In the genomic region with DNA sequence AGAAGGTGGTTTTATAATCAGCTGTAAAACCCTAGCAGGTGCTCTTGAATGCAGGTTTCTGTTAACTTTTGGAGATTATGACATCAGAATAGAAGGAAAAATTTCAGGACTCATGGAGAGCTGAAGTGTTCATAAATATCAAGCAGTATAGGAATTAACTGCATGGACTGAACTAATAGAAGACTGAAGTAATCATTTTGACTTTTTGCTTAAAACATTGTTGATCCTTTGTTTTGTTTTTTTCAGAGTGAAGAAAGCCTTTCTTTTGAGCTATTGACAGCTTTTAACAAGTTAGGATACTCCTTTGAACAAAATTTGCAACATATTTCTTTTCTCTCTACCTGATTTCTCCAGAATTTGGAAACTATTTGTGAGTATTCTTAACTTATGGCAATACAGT, we compare ENCODE assay signal across 18 cellular contexts.
DNase-seq lines count a peak whose midpoint lies in the region; ATAC-seq and FAIRE-seq lines count a peak whose summit lies in the region.
"Had no signal": no experiment of that assay in that cellular context is flagged by ENCODE, and none has a peak within 500 bp of the region (broad histone marks: within the 10 kb centered on the region; RNA-seq: fewer than 3 reads in every experiment).

No MANE protein-coding gene starts in this region.

- no peak overlapping the region for H3K4me3 Mint-ChIP-seq in activated CD4-positive, alpha-beta T cell treated with anti-CD3 and anti-CD28 coated beads, Interleukin-2, amount 10 ng/mL, durations not matched to agents 24 days and 14 days
- H3K4me3 Mint-ChIP-seq: CD4-positive, alpha-beta T cell; HFFc6; IgD-negative memory B cell had no signal

- ATAC-seq in GM19023 (IDR thresholded peaks at IDR 0.05; ENCODE audit: unreplicated experiment) (no peak), HG02870 (IDR thresholded peaks at IDR 0.05; ENCODE audit: unreplicated experiment) (no peak)
- ATAC-seq: A549, HepG2 had no signal

- peaks cover 3% of the 10 kb centered on the region for H3K27me3 Mint-ChIP-seq in activated CD4-positive, alpha-beta T cell treated with anti-CD3 and anti-CD28 coated beads, Interleukin-2, amount 10 ng/mL, durations not matched to agents 24 days and 14 days
- H3K27me3 Mint-ChIP-seq: CD4-positive, alpha-beta T cell; IgD-negative memory B cell had no signal

- H3K27ac Mint-ChIP-seq in activated CD4-positive, alpha-beta T cell treated with anti-CD3 and anti-CD28 coated beads, Interleukin-2, amount 10 ng/mL, durations not matched to agents 24 days and 14 days, result no peak overlapping the region
- H3K27ac Mint-ChIP-seq: CD4-positive, alpha-beta T cell; HFFc6; IgD-negative memory B cell had no signal

- no peaks in the 10 kb centered on the region for H3K4me1 Mint-ChIP-seq in activated CD4-positive, alpha-beta T cell treated with anti-CD3 and anti-CD28 coated beads, Interleukin-2, amount 10 ng/mL, durations not matched to agents 24 days and 14 days

- peaks cover 12% of the 10 kb centered on the region for H3K9me3 Mint-ChIP-seq in activated CD4-positive, alpha-beta T cell treated with anti-CD3 and anti-CD28 coated beads, Interleukin-2, amount 10 ng/mL, durations not matched to agents 24 days and 14 days

- intact Hi-C loops in activated CD4-positive, alpha-beta T cell treated with anti-CD3 and anti-CD28 coated beads, Interleukin-2, amount 10 ng/mL, durations not matched to agents 24 days and 14 days (cut with micrococcal nuclease), result no loop called here

- FAIRE-seq in islet of Langerhans (lab: Jason Lieb, UNC), result peak; percentile 36
- FAIRE-seq: A549, H54, HepG2, HTR-8/SVneo had no signal

- H3K36me3 Mint-ChIP-seq in activated CD4-positive, alpha-beta T cell treated with anti-CD3 and anti-CD28 coated beads, Interleukin-2, amount 10 ng/mL, durations not matched to agents 24 days and 14 days (ENCODE audit: low read depth), result no peaks in the 10 kb centered on the region
- H3K36me3 Mint-ChIP-seq: IgD-negative memory B cell had no signal

- peak; percentile 3 for DNase-seq in activated CD4-positive, alpha-beta T cell treated with anti-CD3 and anti-CD28 coated beads, Interleukin-2, amount 10 ng/mL, durations not matched to agents 24 days and 14 days
- DNase-seq in activated CD4-positive, alpha-beta T cell treated with anti-CD3 and anti-CD28 coated beads, Interleukin-2, amount 50 U/mL, for 4 hours, result no peak
- DNase-seq in OCI-M1 (lab: John Stamatoyannopoulos, UW), result peak; percentile 37
- no peak for DNase-seq in SW 1271 (lab: John Stamatoyannopoulos, UW)
- DNase-seq: AML-193; CD4-positive, alpha-beta T cell; DMS79 treated with DMSO at 0.1 percent for 48 hours; GF-D8; HCEC 1CT; HFFc6 had no signal

Comparison
In these comparisons a context has a peak if more than half of its experiments do, and no peak if none do; other contexts are left out.
1. DNase-seq: peak in activated CD4-positive, alpha-beta T cell treated with anti-CD3 and anti-CD28 coated beads, Interleukin-2, amount 10 ng/mL, durations not matched to agents 24 days and 14 days (single experiment) and OCI-M1 (single experiment); none in activated CD4-positive, alpha-beta T cell treated with anti-CD3 and anti-CD28 coated beads, Interleukin-2, amount 50 U/mL, for 4 hours (0 of 2) and SW 1271 (0 of 2).